ENCODE assay signal across 20 cellular contexts in the genomic region with DNA sequence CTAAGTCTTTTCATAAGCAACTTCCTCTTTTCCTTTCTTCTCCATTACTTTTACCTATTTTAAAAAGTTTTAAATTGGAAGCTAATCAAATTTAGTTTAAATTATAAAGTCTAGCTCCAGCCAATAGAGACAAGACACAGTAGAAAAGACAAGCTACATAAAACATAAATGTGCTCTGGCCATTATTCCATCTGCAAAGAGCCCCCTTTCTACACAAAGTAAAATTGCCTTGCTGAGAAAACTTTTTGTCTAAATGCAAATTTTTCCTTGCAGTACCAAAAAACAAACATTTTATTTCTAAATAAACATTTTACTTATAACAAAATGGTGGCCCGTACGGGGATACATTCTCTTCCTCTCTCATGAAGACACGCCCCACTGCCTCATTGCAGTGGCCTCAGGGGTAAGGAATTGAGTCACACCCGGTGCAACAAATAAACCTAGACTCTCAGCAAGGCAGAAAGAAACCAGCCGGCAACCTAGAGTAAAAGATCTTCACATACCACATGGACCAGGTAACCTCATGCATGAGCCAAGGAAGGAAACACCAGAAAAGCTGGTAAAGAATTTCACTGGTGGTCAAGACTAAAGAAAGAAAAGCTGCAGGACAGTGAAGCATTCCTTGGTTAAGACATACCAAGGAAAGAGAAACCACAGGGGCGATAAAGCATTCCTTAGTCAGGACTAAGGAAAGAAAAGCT.
A peak's percentile ranks its signal among the peaks of the same experiment; 100 is the strongest.
DNase-seq lines count a peak whose midpoint lies in the region; ATAC-seq, FAIRE-seq and TF ChIP-seq lines count a peak whose summit lies in the region.
"Had no signal": no experiment of that assay in that cellular context is flagged by ENCODE, and none has a peak within 500 bp of the region (broad histone marks: within the 10 kb centered on the region; RNA-seq: fewer than 3 reads in every experiment).

No MANE protein-coding gene starts in this region.

- no peaks in the 10 kb centered on the region for H3K4me1 Mint-ChIP-seq in endodermal cell
- peaks cover 33% of the 10 kb centered on the region for H3K4me1 Mint-ChIP-seq in nephron progenitor cell

- TF ChIP-seq POLR2A in testis (IDR thresholded peaks at IDR 0.05), result no peak

- H3K27ac ChIP-seq in OCI-LY7 (ENCODE audit: low read depth, low read length, poor library complexity, severe bottlenecking) (no peak overlapping the region), endodermal cell (ENCODE audit: low read depth, low read length) (no peak overlapping the region), testis (no peak overlapping the region)
- H3K27ac ChIP-seq: epithelial cell of prostate had no signal

- WGBS in endodermal cell (ENCODE audit: insufficient coverage in 1 of 2, insufficient read length in 1 of 2), 2 experiments, result 96% methylated on average over 4 to 6 of the region's 6 CpGs
- WGBS in testis, 2 donors, result 95 to 96% methylated on average over 6 of the region's 6 CpGs

- TF ChIP-seq CTCF in OCI-LY7 (conservative IDR thresholded peaks at IDR 0.05; ENCODE audit: low read length) (no peak), endodermal cell (conservative IDR thresholded peaks at IDR 0.05) (no peak), nephron progenitor cell (IDR thresholded peaks at IDR 0.05) (no peak), testis (IDR thresholded peaks at IDR 0.05) (no peak)

- ATAC-seq in HG03342 (IDR thresholded peaks at IDR 0.05; ENCODE audit: unreplicated experiment) (no peak), GM19452 (IDR thresholded peaks at IDR 0.05; ENCODE audit: unreplicated experiment) (no peak)
- ATAC-seq: activated T-helper 17 cell treated with anti-CD3 and anti-CD28 coated beads, Interleukin-2, amount 50 U/mL, for 72 hours had no signal

- peak; percentile 8 for DNase-seq in OCI-LY7 (ENCODE audit: low spot score)
- DNase-seq in endodermal cell, result peak; percentile 85
- no peak for DNase-seq in nephron progenitor cell
- no peak for DNase-seq in OCI-M1 (lab: John Stamatoyannopoulos, UW)
- no peak for DNase-seq in testis
- DNase-seq: activated CD4-positive, alpha-beta T cell treated with anti-CD3 and anti-CD28 coated beads for 1 hour; activated naive CD8-positive, alpha-beta T cell treated with anti-CD3 and anti-CD28 coated beads, Interleukin-2, amount 10 ng/mL, durations not matched to agents 7 days and 5 days; C1 segment of cervical spinal cord; dermis blood vessel endothelial cell; NCI-H1930; stimulated activated CD4-positive, alpha-beta T cell treated with anti-CD3 and anti-CD28 coated beads, Interleukin-12 subunit alpha, Interleukin-12 subunit beta, amount 100 ng/mL, for 4 hours; T1000 had no signal

- H3K4me3 ChIP-seq in OCI-LY7 (ENCODE audit: low read depth, low read length, poor library complexity, severe bottlenecking) (no peak overlapping the region), endodermal cell (ENCODE audit: low read length) (no peak overlapping the region), testis (no peak overlapping the region)

- H3K9me2 ChIP-seq in OCI-LY7 (ENCODE audit: insufficient read depth, low read length), result no peaks in the 10 kb centered on the region

- no peak overlapping the region for H3K4me2 ChIP-seq in OCI-LY7 (ENCODE audit: low read length)

- CTCF ChIA-PET in OCI-LY7 (lab: Charles Lee; ENCODE audit: unreplicated experiment), result interaction anchor here (0.5 kb wide), 1 partner anchor 161 kb away, joined by 5 read pairs; no protein-coding TSS in a partner anchor

- H4K20me1 ChIP-seq in OCI-LY7 (ENCODE audit: insufficient read depth, low read length), result no peaks in the 10 kb centered on the region

- peaks cover 72% of the 10 kb centered on the region for H3K36me3 ChIP-seq in OCI-LY7 (ENCODE audit: insufficient read depth, low read length)
- H3K36me3 ChIP-seq in endodermal cell (ENCODE audit: control insufficient read depth, insufficient read depth, low read length), result peaks cover 44% of the 10 kb centered on the region
- H3K36me3 ChIP-seq in testis (ENCODE audit: low read depth, missing control alignments), result no peaks in the 10 kb centered on the region

- H3K4me1 ChIP-seq in OCI-LY7 (ENCODE audit: insufficient read depth, low read length, poor library complexity, severe bottlenecking) (no peaks in the 10 kb centered on the region), endodermal cell (ENCODE audit: control insufficient read depth, insufficient read depth, low read length) (no peaks in the 10 kb centered on the region), testis (no peaks in the 10 kb centered on the region)

- no peak overlapping the region for H2AFZ ChIP-seq in OCI-LY7 (ENCODE audit: low read length)

- H3K79me2 ChIP-seq in OCI-LY7 (ENCODE audit: insufficient read depth, low read depth, low read length), result no peaks in the 10 kb centered on the region

- H3K4me3 Mint-ChIP-seq in endodermal cell, result no peak overlapping the region
- peak overlapping the region; percentile 74 for H3K4me3 Mint-ChIP-seq in nephron progenitor cell
- H3K4me3 Mint-ChIP-seq: activated naive CD8-positive, alpha-beta T cell treated with anti-CD3 and anti-CD28 coated beads, Interleukin-2, amount 10 ng/mL, durations not matched to agents 7 days and 5 days; activated T-helper 17 cell treated with anti-CD3 and anti-CD28 coated beads, Interleukin-2, amount 50 U/mL, for 72 hours had no signal

- H3K27ac Mint-ChIP-seq in endodermal cell (no peak overlapping the region), nephron progenitor cell (peak overlapping the region; percentile 97)
- H3K27ac Mint-ChIP-seq: activated naive CD8-positive, alpha-beta T cell treated with anti-CD3 and anti-CD28 coated beads, Interleukin-2, amount 10 ng/mL, durations not matched to agents 7 days and 5 days; activated T-helper 17 cell treated with anti-CD3 and anti-CD28 coated beads, Interleukin-2, amount 50 U/mL, for 72 hours had no signal

- H3K27me3 Mint-ChIP-seq in endodermal cell (ENCODE audit: insufficient read depth) (no peaks in the 10 kb centered on the region), nephron progenitor cell (ENCODE audit: low read depth, poor library complexity) (peaks cover 2% of the 10 kb centered on the region)
- H3K27me3 Mint-ChIP-seq: activated naive CD8-positive, alpha-beta T cell treated with anti-CD3 and anti-CD28 coated beads, Interleukin-2, amount 10 ng/mL, durations not matched to agents 7 days and 5 days; activated T-helper 17 cell treated with anti-CD3 and anti-CD28 coated beads, Interleukin-2, amount 50 U/mL, for 72 hours had no signal

- H3K27me3 ChIP-seq in endodermal cell (ENCODE audit: control insufficient read depth, insufficient read depth, low read length, poor library complexity, severe bottlenecking) (no peaks in the 10 kb centered on the region), testis (no peaks in the 10 kb centered on the region)

- POLR2A ChIA-PET in OCI-LY7 (lab: Charles Lee), result interaction anchor here (0.6 to 1.1 kb wide), 3 partner anchors 16 to 29 kb away, joined by 3 to 4 read pairs (median 3); no protein-coding TSS in a partner anchor

- peak; percentile 13 for FAIRE-seq in G401.6 (lab: Jason Lieb, UNC)
- FAIRE-seq: bronchial epithelial cell, D721Med, GM12891 had no signal

- H3K9me3 ChIP-seq in OCI-LY7 (ENCODE audit: low read length) (peaks cover 9% of the 10 kb centered on the region; the same call in 1 of the 2 replicates), endodermal cell (ENCODE audit: control insufficient read depth, low read length) (peaks cover 42% of the 10 kb centered on the region), testis (no peaks in the 10 kb centered on the region)

- intact Hi-C loops in OCI-LY7 (cut with micrococcal nuclease; ENCODE audit: unreplicated experiment) (no loop called here), testis (cut with DNase I; ENCODE audit: low total_unique reads) (no loop called here)

- H3K9me3 Mint-ChIP-seq in endodermal cell (peaks cover 33% of the 10 kb centered on the region), nephron progenitor cell (peaks cover 39% of the 10 kb centered on the region)

- no TSS peak for BruUV-seq in OCI-LY7 (replicated peaks; lab: Mats Ljungman, UMichigan)

- H3K36me3 Mint-ChIP-seq in endodermal cell (ENCODE audit: low read depth), result peaks cover 71% of the 10 kb centered on the region
- H3K36me3 Mint-ChIP-seq in nephron progenitor cell (ENCODE audit: low read depth), result peaks cover 89% of the 10 kb centered on the region

- no peak overlapping the region for H3K9ac ChIP-seq in endodermal cell (ENCODE audit: extremely low read depth, low read length, poor library complexity, severe bottlenecking)

Comparison
In these comparisons a context has a peak if more than half of its experiments do, and no peak if none do; other contexts are left out.
1. DNase-seq: peak in OCI-LY7 (single experiment) and endodermal cell (single experiment); none in nephron progenitor cell (single experiment), OCI-M1 (single experiment) and testis (single experiment).